ENCODE assay signal across 18 cellular contexts in genomic region chrX:15382809-15383208, GRCh38. TPM values are rescaled to one million over a fixed set of nuclear protein-coding genes. Genes with fewer than 3 reads are reported as not detected.
DNase-seq lines count a peak whose midpoint lies in the region; ATAC-seq and TF ChIP-seq lines count a peak whose summit lies in the region.
"Had no signal": no experiment of that assay in that cellular context is flagged by ENCODE, and none has a peak within 500 bp of the region (broad histone marks: within the 10 kb centered on the region; RNA-seq: fewer than 3 reads in every experiment).

No MANE protein-coding gene starts in this region.

- H3K9ac ChIP-seq in Loucy (ENCODE audit: low read depth, low read length, poor library complexity, severe bottlenecking) (no peak overlapping the region), smooth muscle cell (ENCODE audit: low read depth) (no peak overlapping the region)
- H3K9ac ChIP-seq: BLaER1 treated with 17β-estradiol and CSF1 and Interleukin-3, amounts not matched to agents 10 nM and 100 nM had no signal

- WGBS in smooth muscle cell (ENCODE audit: low lambda C conversion rate): 88% methylated on average over 8 of the region's 8 CpGs

- intact Hi-C loops in lower lobe of right lung (cut with DNase I): no loop called here
- intact Hi-C loops in activated T-helper 2 cell treated with anti-CD3 and anti-CD28 coated beads, Interferon-gamma antibody, Interleukin-2, Interleukin-4, amounts not matched to agents 10 μg/mL and 5 μg/mL and 100 μg/mL, durations not matched to agents 14 hours and 24 hours and 36 hours (cut with micrococcal nuclease): no loop called here

- H3K9me2 ChIP-seq in Loucy (replicated peaks; ENCODE audit: low read depth, low read length): no peaks in the 10 kb centered on the region

- H3K27me3 ChIP-seq in Loucy (ENCODE audit: insufficient read depth, low read length, poor library complexity, severe bottlenecking): no peaks in the 10 kb centered on the region
- no peaks in the 10 kb centered on the region for H3K27me3 ChIP-seq in brain microvascular endothelial cell (replicated peaks)
- no peaks in the 10 kb centered on the region for H3K27me3 ChIP-seq in lower lobe of right lung (ENCODE audit: low read depth)
- no peaks in the 10 kb centered on the region for H3K27me3 ChIP-seq in smooth muscle cell (ENCODE audit: low read depth)
- H3K27me3 ChIP-seq: left lung, tibial artery had no signal

- in situ Hi-C loops in brain microvascular endothelial cell (cut with HindIII; ENCODE audit: low pct_ligation_motif_present, low sequenced_read_pairs): no loop called here

- no peak overlapping the region for H3K4me3 Mint-ChIP-seq in activated T-helper 2 cell treated with anti-CD3 and anti-CD28 coated beads, Interferon-gamma antibody, Interleukin-2, Interleukin-4, amounts not matched to agents 10 μg/mL and 5 μg/mL and 100 μg/mL, durations not matched to agents 14 hours and 24 hours and 36 hours (ENCODE audit: low read depth)
- H3K4me3 Mint-ChIP-seq: activated naive CD8-positive, alpha-beta T cell treated with anti-CD3 and anti-CD28 coated beads, Interleukin-2, amount 10 ng/mL, durations not matched to agents 7 days and 5 days had no signal

- H3K4me1 ChIP-seq in Loucy (ENCODE audit: insufficient read depth, low read length, poor library complexity, severe bottlenecking) (no peaks in the 10 kb centered on the region), lower lobe of right lung (no peaks in the 10 kb centered on the region), smooth muscle cell (ENCODE audit: low read depth) (no peaks in the 10 kb centered on the region)
- H3K4me1 ChIP-seq: BLaER1 treated with 17β-estradiol and CSF1 and Interleukin-3, amounts not matched to agents 10 nM and 100 nM; left lung; pancreas; tibial artery had no signal

- H3K27ac ChIP-seq in brain microvascular endothelial cell (no peak overlapping the region), lower lobe of right lung (no peak overlapping the region), smooth muscle cell (ENCODE audit: low read depth) (no peak overlapping the region)
- H3K27ac ChIP-seq: BLaER1 treated with 17β-estradiol and CSF1 and Interleukin-3, amounts not matched to agents 10 nM and 100 nM; left lung; pancreas; tibial artery had no signal

- no peaks in the 10 kb centered on the region for H3K36me3 Mint-ChIP-seq in activated T-helper 2 cell treated with anti-CD3 and anti-CD28 coated beads, Interferon-gamma antibody, Interleukin-2, Interleukin-4, amounts not matched to agents 10 μg/mL and 5 μg/mL and 100 μg/mL, durations not matched to agents 14 hours and 24 hours and 36 hours (ENCODE audit: low read depth)
- H3K36me3 Mint-ChIP-seq: activated naive CD8-positive, alpha-beta T cell treated with anti-CD3 and anti-CD28 coated beads, Interleukin-2, amount 10 ng/mL, durations not matched to agents 7 days and 5 days had no signal

- no peaks in the 10 kb centered on the region for H3K9me3 Mint-ChIP-seq in activated T-helper 2 cell treated with anti-CD3 and anti-CD28 coated beads, Interferon-gamma antibody, Interleukin-2, Interleukin-4, amounts not matched to agents 10 μg/mL and 5 μg/mL and 100 μg/mL, durations not matched to agents 14 hours and 24 hours and 36 hours
- H3K9me3 Mint-ChIP-seq: activated naive CD8-positive, alpha-beta T cell treated with anti-CD3 and anti-CD28 coated beads, Interleukin-2, amount 10 ng/mL, durations not matched to agents 7 days and 5 days had no signal

- no peak overlapping the region for H2AFZ ChIP-seq in Loucy (ENCODE audit: low read length)
- no peak overlapping the region for H2AFZ ChIP-seq in smooth muscle cell (ENCODE audit: low read depth)

- H3K36me3 ChIP-seq in Loucy (ENCODE audit: insufficient read depth, low read length): no peaks in the 10 kb centered on the region
- H3K36me3 ChIP-seq in brain microvascular endothelial cell (replicated peaks): no peaks in the 10 kb centered on the region
- H3K36me3 ChIP-seq in lower lobe of right lung: no peaks in the 10 kb centered on the region
- H3K36me3 ChIP-seq in smooth muscle cell (ENCODE audit: low read depth): no peaks in the 10 kb centered on the region
- H3K36me3 ChIP-seq: BLaER1 treated with 17β-estradiol and CSF1 and Interleukin-3, amounts not matched to agents 10 nM and 100 nM; left lung; pancreas; tibial artery had no signal

- no peaks in the 10 kb centered on the region for H3K9me3 ChIP-seq in Loucy (ENCODE audit: insufficient read depth, low read depth, low read length)
- no peaks in the 10 kb centered on the region for H3K9me3 ChIP-seq in lower lobe of right lung
- no peaks in the 10 kb centered on the region for H3K9me3 ChIP-seq in smooth muscle cell (replicated peaks; ENCODE audit: low read depth)
- H3K9me3 ChIP-seq: BLaER1 treated with 17β-estradiol and CSF1 and Interleukin-3, amounts not matched to agents 10 nM and 100 nM; left lung; pancreas; tibial artery had no signal

- peak; percentile 7 for TF ChIP-seq CTCF in GM12864 (IDR thresholded peaks at IDR 0.05; ENCODE audit: low read depth, low read length, missing control alignments)
- TF ChIP-seq CTCF in Loucy (conservative IDR thresholded peaks at IDR 0.05; ENCODE audit: low read length): peak; percentile 59
- peak; percentile 10 for TF ChIP-seq CTCF in brain microvascular endothelial cell (IDR thresholded peaks at IDR 0.05; ENCODE audit: low read depth, low read length, missing control alignments)
- no peak for TF ChIP-seq CTCF in lower lobe of right lung (IDR thresholded peaks at IDR 0.05)
- no peak for TF ChIP-seq CTCF in smooth muscle cell (IDR thresholded peaks at IDR 0.05; ENCODE audit: borderline replicate concordance, insufficient read depth, poor library complexity, severe bottlenecking)

- H3K79me2 ChIP-seq in Loucy (ENCODE audit: insufficient read depth, low read length) (no peaks in the 10 kb centered on the region), smooth muscle cell (ENCODE audit: low read depth) (no peaks in the 10 kb centered on the region)

- H3F3A ChIP-seq in Loucy (ENCODE audit: low read depth) (no peaks in the 10 kb centered on the region), smooth muscle cell (ENCODE audit: low read depth) (no peaks in the 10 kb centered on the region)

- H3K27ac Mint-ChIP-seq in activated T-helper 2 cell treated with anti-CD3 and anti-CD28 coated beads, Interferon-gamma antibody, Interleukin-2, Interleukin-4, amounts not matched to agents 10 μg/mL and 5 μg/mL and 100 μg/mL, durations not matched to agents 14 hours and 24 hours and 36 hours: no peak overlapping the region
- H3K27ac Mint-ChIP-seq: activated naive CD8-positive, alpha-beta T cell treated with anti-CD3 and anti-CD28 coated beads, Interleukin-2, amount 10 ng/mL, durations not matched to agents 7 days and 5 days had no signal

- no peaks in the 10 kb centered on the region for H3K27me3 Mint-ChIP-seq in activated T-helper 2 cell treated with anti-CD3 and anti-CD28 coated beads, Interferon-gamma antibody, Interleukin-2, Interleukin-4, amounts not matched to agents 10 μg/mL and 5 μg/mL and 100 μg/mL, durations not matched to agents 14 hours and 24 hours and 36 hours (ENCODE audit: low read depth)

- no peaks in the 10 kb centered on the region for H4K20me1 ChIP-seq in Loucy (ENCODE audit: insufficient read depth, low read length, poor library complexity, severe bottlenecking)
- H4K20me1 ChIP-seq in smooth muscle cell (ENCODE audit: low read depth): no peaks in the 10 kb centered on the region

- H3K4me3 ChIP-seq in GM12864 (ENCODE audit: low read depth, low read length): no peak overlapping the region
- H3K4me3 ChIP-seq in Loucy (ENCODE audit: low read length, poor library complexity, severe bottlenecking): no peak overlapping the region
- no peak overlapping the region for H3K4me3 ChIP-seq in brain microvascular endothelial cell (ENCODE audit: low read depth, low read length)
- peak overlapping the region; percentile 19 for H3K4me3 ChIP-seq in lower lobe of right lung
- no peak overlapping the region for H3K4me3 ChIP-seq in smooth muscle cell
- H3K4me3 ChIP-seq: BLaER1 treated with 17β-estradiol and CSF1 and Interleukin-3, amounts not matched to agents 10 nM and 100 nM; left lung; pancreas; tibial artery had no signal

- DNase-seq in GM12864 (ENCODE audit: low read depth): no peak
- DNase-seq in brain microvascular endothelial cell: no peak
- DNase-seq in lower lobe of right lung: no peak
- no peak for DNase-seq in smooth muscle cell (lab: John Stamatoyannopoulos, UW; ENCODE audit: unreplicated experiment)
- DNase-seq in globus pallidus (ENCODE audit: low spot score): no peak
- DNase-seq in NCI-H1417 treated with DMSO at 0.1 percent for 48 hours (lab: John Stamatoyannopoulos, UW): no peak
- no peak for DNase-seq in activated T-helper 2 cell treated with anti-CD3 and anti-CD28 coated beads, Interferon-gamma antibody, Interleukin-2, Interleukin-4, amounts not matched to agents 10 μg/mL and 5 μg/mL and 100 μg/mL, durations not matched to agents 14 hours and 24 hours and 36 hours (ENCODE audit: low spot score)
- DNase-seq: activated CD4-positive, alpha-beta T cell treated with anti-CD3 and anti-CD28 coated beads, Interleukin-2, amount 50 U/mL, for 48 hours; activated naive CD8-positive, alpha-beta T cell treated with anti-CD3 and anti-CD28 coated beads, Interleukin-2, amount 10 ng/mL, durations not matched to agents 7 days and 5 days; activated T-cell treated with anti-CD3 and anti-CD28 coated beads, Interleukin-2, amount 50 U/mL, for 1 hour; effector CD4-positive, alpha-beta T cell; left lung; NCI-H187 treated with DMSO at 0.1 percent for 48 hours; pancreas; small intestine; tibial artery had no signal

- no peak overlapping the region for H3K4me2 ChIP-seq in Loucy (ENCODE audit: low read depth, low read length, poor library complexity, severe bottlenecking)
- H3K4me2 ChIP-seq in smooth muscle cell: no peak overlapping the region
- H3K4me2 ChIP-seq: BLaER1 treated with 17β-estradiol and CSF1 and Interleukin-3, amounts not matched to agents 10 nM and 100 nM had no signal

- H3K4me1 Mint-ChIP-seq in activated T-helper 2 cell treated with anti-CD3 and anti-CD28 coated beads, Interferon-gamma antibody, Interleukin-2, Interleukin-4, amounts not matched to agents 10 μg/mL and 5 μg/mL and 100 μg/mL, durations not matched to agents 14 hours and 24 hours and 36 hours (ENCODE audit: low read depth): no peaks in the 10 kb centered on the region
- H3K4me1 Mint-ChIP-seq: activated naive CD8-positive, alpha-beta T cell treated with anti-CD3 and anti-CD28 coated beads, Interleukin-2, amount 10 ng/mL, durations not matched to agents 7 days and 5 days had no signal

- no peak for ATAC-seq in lower lobe of right lung
- ATAC-seq: left lung, pancreas had no signal

RNA-seq across cellular contexts. Expression of gene VEGFD, which starts 1.4 kb away (rescaled TPM):
- total RNA-seq in lower lobe of right lung (44.0 TPM), smooth muscle cell (0.90 TPM in 1 of 2 replicates, not detected in the other)
- 0.38 and 0.72 TPM in 2 replicates for polyA plus RNA-seq in smooth muscle cell
- total RNA-seq in activated T-helper 2 cell treated with anti-CD3 and anti-CD28 coated beads, Interferon-gamma antibody, Interleukin-2, Interleukin-4, amounts not matched to agents 10 μg/mL and 5 μg/mL and 100 μg/mL, durations not matched to agents 14 hours and 24 hours and 36 hours: not detected in 2 replicates
- total RNA-seq: activated naive CD8-positive, alpha-beta T cell treated with anti-CD3 and anti-CD28 coated beads, Interleukin-2, amount 10 ng/mL, durations not matched to agents 7 days and 5 days had no signal

RNA-seq across cellular contexts. Expression of gene PIGA, which starts 47.5 kb away (rescaled TPM):
- 27.1 TPM for total RNA-seq in lower lobe of right lung
- total RNA-seq in smooth muscle cell: 13.3 and 17.8 TPM in 2 replicates
- polyA plus RNA-seq in smooth muscle cell: 4.6 and 6.9 TPM in 2 replicates
- 40.6 and 43.3 TPM in 2 replicates for total RNA-seq in activated T-helper 2 cell treated with anti-CD3 and anti-CD28 coated beads, Interferon-gamma antibody, Interleukin-2, Interleukin-4, amounts not matched to agents 10 μg/mL and 5 μg/mL and 100 μg/mL, durations not matched to agents 14 hours and 24 hours and 36 hours

Comparison
In these comparisons a context has a peak if more than half of its experiments do, and no peak if none do; other contexts are left out.
1. CTCF ChIP-seq: peak in GM12864 (single experiment), Loucy (single experiment) and brain microvascular endothelial cell (single experiment); none in lower lobe of right lung (single experiment) and smooth muscle cell (single experiment).
2. RNA of gene VEGFD, which starts 1.4 kb away (total RNA-seq): 44.0 TPM in lower lobe of right lung (single experiment); not detected in activated T-helper 2 cell treated with anti-CD3 and anti-CD28 coated beads, Interferon-gamma antibody, Interleukin-2, Interleukin-4, amounts not matched to agents 10 μg/mL and 5 μg/mL and 100 μg/mL, durations not matched to agents 14 hours and 24 hours and 36 hours and 0.90 TPM in smooth muscle cell; every median in the first group is over 10 times any median in the second.